In genomic region chr10:21334891-21335696, GRCh38 we compare ENCODE assay signal across 10 cellular contexts.
DNase-seq lines count a peak whose midpoint lies in the region; TF ChIP-seq lines count a peak whose summit lies in the region.
"Had no signal": no experiment of that assay in that cellular context is flagged by ENCODE, and none has a peak within 500 bp of the region (broad histone marks: within the 10 kb centered on the region; RNA-seq: fewer than 3 reads in every experiment).

No MANE protein-coding gene starts in this region.

- H2BK12ac ChIP-seq in mesenchymal stem cell (ENCODE audit: low read length in 2 of 2): peak overlapping the region in 1 of 2 experiments; percentile 69

- H2BK15ac ChIP-seq in mesenchymal stem cell (ENCODE audit: low read depth, poor library complexity, severe bottlenecking): no peak overlapping the region

- H2BK120ac ChIP-seq in mesenchymal stem cell (ENCODE audit: low read depth, low read length): no peak overlapping the region

- no peak overlapping the region for H4K8ac ChIP-seq in mesenchymal stem cell (ENCODE audit: low read length)

- no peak overlapping the region for H2AK5ac ChIP-seq in mesenchymal stem cell (ENCODE audit: low read length, severe bottlenecking)

- H2BK5ac ChIP-seq in mesenchymal stem cell (ENCODE audit: low read depth, low read length, poor library complexity, severe bottlenecking): peak overlapping the region; percentile 36

- CTCF ChIA-PET in A673 (lab: Charles Lee): no interaction called here

- H3K9me3 ChIP-seq in A673 (ENCODE audit: low read depth, low read length, poor library complexity, severe bottlenecking) (no peaks in the 10 kb centered on the region), mesenchymal stem cell (ENCODE audit: control insufficient read depth, low read length) (no peaks in the 10 kb centered on the region)

- DNase-seq in A673 (ENCODE audit: low spot score) (peak; percentile 49), LHCN-M2 (ENCODE audit: low read depth) (peak; percentile 87), dermis microvascular lymphatic vessel endothelial cell (ENCODE audit: low read depth in 2 of 2) (peak; percentile 63 to 81), mesenchymal stem cell (peak; percentile 93), DMS153 treated with DMSO at 0.1 percent for 48 hours (lab: John Stamatoyannopoulos, UW; ENCODE audit: unreplicated experiment) (no peak), NCI-H1417 treated with DMSO at 0.1 percent for 48 hours (lab: John Stamatoyannopoulos, UW) (no peak)
- DNase-seq in NK-92 treated with Interleukin-12 subunit alpha and Interleukin-12 subunit beta, amount 100 ng/mL, for 24 hours (lab: John Stamatoyannopoulos, UW): no peak
- no peak for DNase-seq in stimulated activated CD8-positive, alpha-beta memory T cell treated with anti-CD3 and anti-CD28 coated beads, Interleukin-4, amount 100 ng/mL, for 48 hours
- DNase-seq: CD4-positive, alpha-beta memory T cell; NCI-H1694 treated with DMSO at 0.1 percent for 48 hours had no signal

- no TSS peak for BruUV-seq in A673 (replicated peaks; lab: Mats Ljungman, UMichigan)

- no peak for TF ChIP-seq CTCF in A673 (conservative IDR thresholded peaks at IDR 0.05; ENCODE audit: low read depth, low read length)

- no peak overlapping the region for H3K4me3 ChIP-seq in A673 (ENCODE audit: low read depth, low read length, poor library complexity, severe bottlenecking)
- H3K4me3 ChIP-seq in mesenchymal stem cell (ENCODE audit: insufficient read depth in 1 of 2, low read depth in 1 of 2, low read length in 2 of 2): no peak overlapping the region

- no peaks in the 10 kb centered on the region for H3K36me3 ChIP-seq in A673 (ENCODE audit: insufficient read depth, low read length, poor library complexity, severe bottlenecking)
- H3K36me3 ChIP-seq in mesenchymal stem cell (ENCODE audit: control insufficient read depth in 1 of 2, insufficient read depth in 2 of 2, low read depth in 1 of 2, low read length in 2 of 2): no peaks in the 10 kb centered on the region

- no peak overlapping the region for H3K27ac ChIP-seq in A673 (ENCODE audit: low read depth, low read length, poor library complexity, severe bottlenecking)
- H3K27ac ChIP-seq in mesenchymal stem cell (ENCODE audit: low read length, poor library complexity, severe bottlenecking): peak overlapping the region; percentile 58

- no peaks in the 10 kb centered on the region for H3K27me3 ChIP-seq in A673 (replicated peaks; ENCODE audit: insufficient read depth, low read depth, low read length, poor library complexity)
- no peaks in the 10 kb centered on the region for H3K27me3 ChIP-seq in mesenchymal stem cell (ENCODE audit: control insufficient read depth in 1 of 2, insufficient read depth in 1 of 2, low read length in 2 of 2)

- H3K4ac ChIP-seq in mesenchymal stem cell (ENCODE audit: low read depth in 1 of 2, low read length in 2 of 2): no peak overlapping the region

- H3K18ac ChIP-seq in mesenchymal stem cell (ENCODE audit: low read depth in 1 of 2, low read length in 2 of 2): no peak overlapping the region

- H3K4me1 ChIP-seq in A673 (ENCODE audit: insufficient read depth, low read length, poor library complexity, severe bottlenecking) (peaks cover 19% of the 10 kb centered on the region), mesenchymal stem cell (ENCODE audit: control insufficient read depth, insufficient read depth, low read depth, low read length) (peaks cover 12% of the 10 kb centered on the region)

- 56% methylated on average over 13 of the region's 14 CpGs for WGBS in mesenchymal stem cell

- no peak overlapping the region for H3K23ac ChIP-seq in mesenchymal stem cell (ENCODE audit: low read length in 2 of 2)

- H3K79me1 ChIP-seq in mesenchymal stem cell (replicated peaks; ENCODE audit: low read length, poor library complexity, severe bottlenecking): no peaks in the 10 kb centered on the region

- peak overlapping the region; percentile 19 for H3K9ac ChIP-seq in mesenchymal stem cell (ENCODE audit: low read length)

- no peak overlapping the region for H4K91ac ChIP-seq in mesenchymal stem cell (ENCODE audit: low read length)

- POLR2A ChIA-PET in A673 (lab: Charles Lee; ENCODE audit: low non-redundant PET): no interaction called here

- no peak overlapping the region for H3K4me2 ChIP-seq in mesenchymal stem cell (ENCODE audit: low read length, poor library complexity, severe bottlenecking)

- H2AFZ ChIP-seq in mesenchymal stem cell (ENCODE audit: low read depth, low read length): no peak overlapping the region

- intact Hi-C loops in A673 (cut with micrococcal nuclease; ENCODE audit: unreplicated experiment): loop anchor here (5.0 kb wide), 1 partner anchor 43 kb away; no protein-coding TSS in a partner anchor

- H3K14ac ChIP-seq in mesenchymal stem cell (ENCODE audit: low read length in 2 of 2): peak overlapping the region in 1 of 2 experiments; percentile 3

Comparison
In these comparisons a context has a peak if more than half of its experiments do, and no peak if none do; other contexts are left out.
1. DNase-seq: peak in A673 (single experiment), LHCN-M2 (single experiment), dermis microvascular lymphatic vessel endothelial cell (2 of 2) and mesenchymal stem cell (single experiment); none in NK-92 treated with Interleukin-12 subunit alpha and Interleukin-12 subunit beta, amount 100 ng/mL, for 24 hours (single experiment), stimulated activated CD8-positive, alpha-beta memory T cell treated with anti-CD3 and anti-CD28 coated beads, Interleukin-4, amount 100 ng/mL, for 48 hours (single experiment), DMS153 treated with DMSO at 0.1 percent for 48 hours (single experiment) and NCI-H1417 treated with DMSO at 0.1 percent for 48 hours (single experiment).